Comparison of ENCODE assay signal across 15 cellular contexts in the genomic region with DNA sequence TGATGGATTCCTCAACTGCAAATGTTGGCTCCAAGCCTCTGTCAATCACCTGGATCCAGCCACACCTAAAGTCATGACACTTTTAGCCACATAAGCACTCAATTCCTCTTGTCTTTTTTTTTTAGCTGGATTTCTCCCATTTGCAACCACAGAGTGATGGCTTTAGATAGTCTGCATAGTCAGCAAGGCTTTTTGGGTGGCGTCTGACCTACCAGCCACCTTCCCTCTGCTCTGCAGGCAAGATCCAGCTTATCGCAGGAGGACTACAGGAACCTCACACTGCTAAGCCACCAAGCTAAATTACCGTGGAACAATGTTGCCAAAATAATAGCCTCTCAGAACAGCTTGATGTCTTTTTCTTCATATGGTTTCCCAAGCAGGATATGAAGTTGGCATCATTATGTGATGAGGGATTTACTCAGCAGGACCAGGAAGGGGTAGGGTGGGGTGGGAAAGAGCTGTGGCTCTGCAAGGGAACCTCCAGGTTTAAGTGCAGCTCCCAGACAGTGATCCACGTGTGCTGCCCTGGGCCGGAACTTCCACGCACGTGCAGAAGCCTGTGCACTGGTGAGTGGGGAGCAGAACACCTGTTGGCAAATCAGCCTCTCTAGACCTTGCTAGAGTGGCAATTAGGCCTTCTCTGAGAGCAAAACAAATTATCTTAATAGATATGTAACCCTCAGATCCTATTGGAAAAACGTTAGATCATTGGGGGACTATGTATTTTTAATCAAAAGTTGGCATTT.
DNase-seq lines count a peak whose midpoint lies in the region; ATAC-seq and TF ChIP-seq lines count a peak whose summit lies in the region.
"Had no signal": no experiment of that assay in that cellular context is flagged by ENCODE, and none has a peak within 500 bp of the region (broad histone marks: within the 10 kb centered on the region; RNA-seq: fewer than 3 reads in every experiment).

No MANE protein-coding gene starts in this region.

- ATAC-seq in left cardiac atrium: no peak
- ATAC-seq: pancreas had no signal

- H3K4me3 ChIP-seq in foreskin fibroblast (ENCODE audit: low read depth in 1 of 2, low read length in 2 of 2): no peak overlapping the region
- H3K4me3 ChIP-seq: mucosa of descending colon, pancreas had no signal

- no peaks in the 10 kb centered on the region for H3K9me3 ChIP-seq in KOPT-K1 (ENCODE audit: insufficient read depth, low read length, poor library complexity, severe bottlenecking)
- H3K9me3 ChIP-seq: BE2C, mucosa of descending colon, pancreas had no signal

- peak overlapping the region; percentile 66 for H3K27ac ChIP-seq in KOPT-K1 (ENCODE audit: low read depth, low read length, poor library complexity, severe bottlenecking)
- H3K27ac ChIP-seq: pancreas, VCaP had no signal

- TF ChIP-seq CTCF in foreskin fibroblast (IDR thresholded peaks at IDR 0.05; ENCODE audit: low read depth, low read length): no peak

- H3K36me3 ChIP-seq in KOPT-K1 (ENCODE audit: insufficient read depth, low read length): no peaks in the 10 kb centered on the region
- H3K36me3 ChIP-seq: BE2C, pancreas had no signal

- intact Hi-C loops in left cardiac atrium (cut with DNase I): loop anchor here in 1 of 2 donors (10.0 kb wide), 1 partner anchor 511 kb away; no protein-coding TSS in a partner anchor

- peak; percentile 70 for DNase-seq in COLO668 (lab: John Stamatoyannopoulos, UW; ENCODE audit: unreplicated experiment)
- DNase-seq in NCI-H526 (lab: John Stamatoyannopoulos, UW): peak; percentile 40 to 71
- DNase-seq in fibroblast of peridontal ligament (ENCODE audit: extremely low read depth): peak; percentile 1
- no peak for DNase-seq in foreskin fibroblast
- no peak for DNase-seq in NCI-H82 treated with DMSO at 0.1 percent for 48 hours (lab: John Stamatoyannopoulos, UW; ENCODE audit: unreplicated experiment)
- DNase-seq in left cardiac atrium: no peak
- DNase-seq: activated naive CD8-positive, alpha-beta T cell treated with anti-CD3 and anti-CD28 coated beads for 36 hours; BE2C; GOT3; head of caudate nucleus; mucosa of descending colon; NCI-H1694; pancreas had no signal

Comparison
In these comparisons a context has a peak if more than half of its experiments do, and no peak if none do; other contexts are left out.
1. DNase-seq: peak in COLO668 (single experiment), NCI-H526 (2 of 2) and fibroblast of peridontal ligament (single experiment); none in foreskin fibroblast (0 of 2), NCI-H82 treated with DMSO at 0.1 percent for 48 hours (single experiment) and left cardiac atrium (single experiment).